In genomic region chr7:98964596-98964995, GRCh38 we compare ENCODE assay signal across 29 cellular contexts.
"Had no signal": no experiment of that assay in that cellular context is flagged by ENCODE, and none has a peak within 500 bp of the region (broad histone marks: within the 10 kb centered on the region; RNA-seq: fewer than 3 reads in every experiment).

No MANE protein-coding gene starts in this region.

- DNase-seq: naive thymus-derived CD8-positive, alpha-beta T cell; nephron progenitor cell; nucleus accumbens; ovary; posterior cingulate gyrus; psoas muscle; right lobe of liver; sigmoid colon; small intestine; stimulated activated CD4-positive, alpha-beta T cell treated with anti-CD3 and anti-CD28 coated beads, Interleukin-15, amount 100 ng/mL, for 24 hours; stimulated activated CD4-positive, alpha-beta T cell treated with anti-CD3 and anti-CD28 coated beads, Interleukin-2, amount 100 ng/mL, for 24 hours; stimulated activated CD4-positive, alpha-beta T cell treated with anti-CD3 and anti-CD28 coated beads, Interleukin-2, amount 100 ng/mL, for 48 hours; stimulated activated CD4-positive, alpha-beta T cell treated with anti-CD3 and anti-CD28 coated beads, Interleukin-4, amount 100 ng/mL, for 24 hours; stimulated activated naive B cell treated with anti-CD40 and anti-IgM and Interleukin-4, amounts not matched to agents 10 μg/mL and 1 μg/mL and 100 μg/mL, for 72 hours; stimulated activated naive CD4-positive, alpha-beta T cell treated with Interleukin-2 at 50 U/mL for 16 hours; stomach; thyroid gland; trophoblast cell; upper lobe of left lung; uterus had no signal

- H3K27me3 ChIP-seq: neutrophil, ovary, right lobe of liver, sigmoid colon, stomach, thyroid gland, tibial nerve, upper lobe of left lung, uterus had no signal

- H3K9me3 ChIP-seq: neutrophil, ovary, psoas muscle, right lobe of liver, sigmoid colon, stomach, thoracic aorta, thyroid gland, tibial nerve, upper lobe of left lung, uterus had no signal

- H3K27me3 Mint-ChIP-seq: naive thymus-derived CD8-positive, alpha-beta T cell; natural killer cell treated with Interleukin-12 subunit alpha and Interleukin-12 subunit beta and Interleukin-15 and Interleukin-18, amount 100 ng/mL, for 72 hours; progenitor cell of endocrine pancreas; stimulated activated naive B cell treated with anti-CD40 and anti-IgM and Interleukin-4, amounts not matched to agents 10 μg/mL and 1 μg/mL and 100 μg/mL, for 72 hours; stimulated activated naive CD8-positive, alpha-beta T cell treated with anti-CD3 and anti-CD28 coated beads, Interleukin-15, Interleukin-2, amounts not matched to agents 100 ng/mL and 50 ng/mL, for 24 hours had no signal

- H3K4me1 ChIP-seq: parathyroid adenoma, psoas muscle, right lobe of liver, sigmoid colon, stomach, thyroid gland, tibial nerve, upper lobe of left lung, uterus had no signal

- H3K4me1 Mint-ChIP-seq: nephron progenitor cell; neural crest cell; stimulated activated effector memory CD8-positive, alpha-beta T cell treated with anti-CD3 and anti-CD28 coated beads, Interleukin-12 subunit alpha, Interleukin-12 subunit beta, amount 100 ng/mL, for 72 hours; stimulated activated naive B cell treated with anti-CD40 and anti-IgM and Interleukin-4, amounts not matched to agents 10 μg/mL and 1 μg/mL and 100 μg/mL, for 72 hours had no signal

- H3K4me3 ChIP-seq: ovary, psoas muscle, right lobe of liver, sigmoid colon, stomach, thoracic aorta, thyroid gland, tibial nerve, upper lobe of left lung, uterus had no signal

- H3K36me3 ChIP-seq: uterus had no signal

- H3K9me3 Mint-ChIP-seq: naive thymus-derived CD8-positive, alpha-beta T cell; natural killer cell treated with Interleukin-12 subunit alpha and Interleukin-12 subunit beta and Interleukin-15 and Interleukin-18, amount 100 ng/mL, for 72 hours; nephron progenitor cell; neural crest cell; stimulated activated effector memory CD8-positive, alpha-beta T cell treated with anti-CD3 and anti-CD28 coated beads, Interleukin-12 subunit alpha, Interleukin-12 subunit beta, amount 100 ng/mL, for 72 hours; stimulated activated naive B cell treated with anti-CD40 and anti-IgM and Interleukin-4, amounts not matched to agents 10 μg/mL and 1 μg/mL and 100 μg/mL, for 72 hours; stimulated activated naive CD8-positive, alpha-beta T cell treated with anti-CD3 and anti-CD28 coated beads, Interleukin-15, Interleukin-2, amounts not matched to agents 100 ng/mL and 50 ng/mL, for 24 hours had no signal

- H3K27ac Mint-ChIP-seq: natural killer cell treated with Interleukin-12 subunit alpha and Interleukin-12 subunit beta and Interleukin-15 and Interleukin-18, amount 100 ng/mL, for 72 hours; nephron progenitor cell; progenitor cell of endocrine pancreas; stimulated activated naive B cell treated with anti-CD40 and anti-IgM and Interleukin-4, amounts not matched to agents 10 μg/mL and 1 μg/mL and 100 μg/mL, for 72 hours; stimulated activated naive CD8-positive, alpha-beta T cell treated with anti-CD3 and anti-CD28 coated beads, Interleukin-15, Interleukin-2, amounts not matched to agents 100 ng/mL and 50 ng/mL, for 24 hours had no signal

- H3K27ac ChIP-seq: neutrophil, ovary, parathyroid adenoma, psoas muscle, right lobe of liver, sigmoid colon, stomach, thoracic aorta, thyroid gland, tibial nerve, upper lobe of left lung, uterus had no signal

- H3K4me3 Mint-ChIP-seq: naive thymus-derived CD8-positive, alpha-beta T cell; natural killer cell treated with Interleukin-12 subunit alpha and Interleukin-12 subunit beta and Interleukin-15 and Interleukin-18, amount 100 ng/mL, for 72 hours; nephron progenitor cell; neural crest cell; stimulated activated effector memory CD8-positive, alpha-beta T cell treated with anti-CD3 and anti-CD28 coated beads, Interleukin-12 subunit alpha, Interleukin-12 subunit beta, amount 100 ng/mL, for 72 hours; stimulated activated naive B cell treated with anti-CD40 and anti-IgM and Interleukin-4, amounts not matched to agents 10 μg/mL and 1 μg/mL and 100 μg/mL, for 72 hours; stimulated activated naive CD8-positive, alpha-beta T cell treated with anti-CD3 and anti-CD28 coated beads, Interleukin-15, Interleukin-2, amounts not matched to agents 100 ng/mL and 50 ng/mL, for 24 hours had no signal
